10 cellular contexts compared by ENCODE assay signal in the genomic region with DNA sequence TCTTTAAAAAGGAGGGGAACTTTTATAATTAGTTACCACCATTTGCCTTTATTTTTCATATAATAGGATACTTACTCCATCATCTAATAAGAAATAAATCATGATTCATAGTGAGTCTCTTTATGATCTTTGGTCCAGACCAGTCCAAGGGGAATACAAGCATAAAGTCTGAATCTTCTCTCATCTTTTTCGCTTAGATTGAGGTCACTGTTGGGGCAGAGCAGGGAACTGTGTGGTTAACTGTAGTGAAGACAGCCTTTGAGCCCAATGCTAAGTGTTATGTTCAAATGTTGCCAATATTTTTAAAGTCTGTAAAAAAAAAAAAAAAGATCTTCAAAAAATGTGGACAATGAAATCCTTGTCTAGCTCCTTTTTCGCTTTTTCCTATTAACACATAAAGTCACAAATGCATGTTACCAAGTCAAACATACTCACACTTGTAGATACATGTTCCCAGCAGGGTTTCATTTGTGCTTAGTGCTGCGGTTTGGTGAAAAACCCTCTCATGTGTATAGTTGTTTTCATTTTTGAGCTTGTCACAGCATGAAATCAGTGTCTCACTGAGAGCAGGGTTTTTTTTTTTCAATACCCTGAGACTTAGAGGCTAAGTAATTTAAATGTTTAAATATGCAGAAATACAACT.
DNase-seq lines count a peak whose midpoint lies in the region; ATAC-seq and TF ChIP-seq lines count a peak whose summit lies in the region.
"Had no signal": no experiment of that assay in that cellular context is flagged by ENCODE, and none has a peak within 500 bp of the region (broad histone marks: within the 10 kb centered on the region; RNA-seq: fewer than 3 reads in every experiment).

No MANE protein-coding gene starts in this region.

- no peaks in the 10 kb centered on the region for H4K20me1 ChIP-seq in DND-41 (ENCODE audit: insufficient read depth, low read length)
- no peaks in the 10 kb centered on the region for H4K20me1 ChIP-seq in OCI-LY3 (ENCODE audit: insufficient read depth, low read length)

- no peak for DNase-seq in DND-41
- no peak for DNase-seq in left ventricle myocardium inferior
- DNase-seq in activated naive CD4-positive, alpha-beta T cell treated with Interleukin-2 at 50 U/mL for 16 hours, result no peak
- DNase-seq in NCI-H1092 (lab: John Stamatoyannopoulos, UW), result no peak
- no peak for DNase-seq in activated CD4-positive, alpha-beta T cell treated with anti-CD3 and anti-CD28 coated beads for 1 hour
- DNase-seq: CD4-positive, CD25-positive, alpha-beta regulatory T cell had no signal

- H3K9ac ChIP-seq in DND-41 (ENCODE audit: low read depth, low read length), result no peak overlapping the region
- peak overlapping the region; percentile 13 for H3K9ac ChIP-seq in OCI-LY3 (ENCODE audit: low read length)

- H3K4me2 ChIP-seq in DND-41 (ENCODE audit: insufficient read depth, low read length), result no peak overlapping the region
- peak overlapping the region; percentile 58 for H3K4me2 ChIP-seq in OCI-LY3 (ENCODE audit: low read length)

- H3K4me3 ChIP-seq in DND-41 (ENCODE audit: low read depth in 1 of 2, low read length in 2 of 2) (no peak overlapping the region), OCI-LY3 (ENCODE audit: low read length) (peak overlapping the region; percentile 38), left ventricle myocardium inferior (peak overlapping the region; percentile 2)
- H3K4me3 ChIP-seq: SJSA1 had no signal

- H3K27ac ChIP-seq in DND-41 (ENCODE audit: low read length), result no peak overlapping the region
- peak overlapping the region; percentile 49 for H3K27ac ChIP-seq in OCI-LY3 (ENCODE audit: low read length)
- H3K27ac ChIP-seq in left ventricle myocardium inferior (replicated peaks), result peak overlapping the region; percentile 45
- H3K27ac ChIP-seq: SJSA1 had no signal

- TF ChIP-seq CTCF in DND-41 (IDR thresholded peaks at IDR 0.05; ENCODE audit: borderline replicate concordance, extremely low read depth, low read length, poor library complexity, severe bottlenecking), result no peak
- no peak for TF ChIP-seq CTCF in OCI-LY3 (IDR thresholded peaks at IDR 0.05; ENCODE audit: low read depth, low read length)
- no peak for TF ChIP-seq CTCF in left ventricle myocardium inferior (IDR thresholded peaks at IDR 0.05; ENCODE audit: borderline replicate concordance)

- H3K4me1 ChIP-seq in DND-41 (ENCODE audit: insufficient read depth, low read length) (peaks cover 15% of the 10 kb centered on the region), OCI-LY3 (ENCODE audit: low read length) (peaks cover 33% of the 10 kb centered on the region), left ventricle myocardium inferior (peaks cover 6% of the 10 kb centered on the region)
- H3K4me1 ChIP-seq: SJSA1 had no signal

- H3K9me3 ChIP-seq in DND-41 (ENCODE audit: insufficient read depth, low read length, severe bottlenecking), result no peaks in the 10 kb centered on the region
- no peaks in the 10 kb centered on the region for H3K9me3 ChIP-seq in OCI-LY3 (ENCODE audit: insufficient read depth, low read length)
- H3K9me3 ChIP-seq in left ventricle myocardium inferior (replicated peaks), result no peaks in the 10 kb centered on the region
- H3K9me3 ChIP-seq: SJSA1 had no signal

- no peak overlapping the region for H2AFZ ChIP-seq in DND-41 (ENCODE audit: low read depth, low read length)
- H2AFZ ChIP-seq in OCI-LY3 (ENCODE audit: low read depth, low read length), result peak overlapping the region; percentile 22

- H3K27me3 ChIP-seq in DND-41 (ENCODE audit: insufficient read depth, low read length, poor library complexity) (no peaks in the 10 kb centered on the region), OCI-LY3 (ENCODE audit: low read depth, low read length) (no peaks in the 10 kb centered on the region), left ventricle myocardium inferior (ENCODE audit: low read depth) (no peaks in the 10 kb centered on the region)
- H3K27me3 ChIP-seq: SJSA1 had no signal

- intact Hi-C loops in left ventricle myocardium inferior (cut with micrococcal nuclease), result no loop called here

- no peaks in the 10 kb centered on the region for H3K36me3 ChIP-seq in DND-41 (ENCODE audit: insufficient read depth, low read length)
- no peaks in the 10 kb centered on the region for H3K36me3 ChIP-seq in OCI-LY3 (replicated peaks; ENCODE audit: low read depth, low read length)
- no peaks in the 10 kb centered on the region for H3K36me3 ChIP-seq in left ventricle myocardium inferior
- H3K36me3 ChIP-seq: SJSA1 had no signal

- H3K79me2 ChIP-seq in DND-41 (ENCODE audit: insufficient read depth, low read length), result no peaks in the 10 kb centered on the region
- no peaks in the 10 kb centered on the region for H3K79me2 ChIP-seq in OCI-LY3 (ENCODE audit: low read length)

- ATAC-seq in DND-41 (ENCODE audit: insufficient read depth, low read depth) (peak; percentile 54; the same call in 1 of the 3 replicates), HG02588 (IDR thresholded peaks at IDR 0.05; ENCODE audit: unreplicated experiment) (peak; percentile 72), GM18873 (IDR thresholded peaks at IDR 0.05; ENCODE audit: low FRiP score, unreplicated experiment) (no peak)

Comparison
In these comparisons a context has a peak if more than half of its experiments do, and no peak if none do; other contexts are left out.
1. H3K4me3 ChIP-seq: peak in OCI-LY3 (single experiment) and left ventricle myocardium inferior (single experiment); none in DND-41 (0 of 2).